In genomic region chr12:131060011-131060703, GRCh38 we compare ENCODE assay signal across 14 cellular contexts.
"Had no signal": no experiment of that assay in that cellular context is flagged by ENCODE, and none has a peak within 500 bp of the region (broad histone marks: within the 10 kb centered on the region; RNA-seq: fewer than 3 reads in every experiment).

No MANE protein-coding gene starts in this region.

- H3K4me1 ChIP-seq: prostate gland, vagina had no signal

- H3K4me3 ChIP-seq: prostate gland, smooth muscle cell, vagina had no signal

- ATAC-seq: effector memory CD8-positive, alpha-beta T cell; left colon had no signal

- DNase-seq: activated CD4-positive, alpha-beta T cell treated with anti-CD3 and anti-CD28 coated beads for 48 hours; activated CD4-positive, CD25-positive, alpha-beta regulatory T cell; dermis blood vessel endothelial cell; effector memory CD8-positive, alpha-beta T cell; foreskin fibroblast; stimulated activated CD4-positive, alpha-beta T cell treated with anti-CD3 and anti-CD28 coated beads, Interleukin-4, amount 100 ng/mL, for 1 hour; T1000 had no signal

- H3K27ac ChIP-seq: prostate gland, vagina had no signal

- H3K9me3 ChIP-seq: prostate gland, vagina had no signal

- H3K9me3 Mint-ChIP-seq: activated CD8-positive, alpha-beta T cell treated with anti-CD3 and anti-CD28 coated beads for 36 hours; effector memory CD8-positive, alpha-beta T cell; stimulated activated effector memory CD8-positive, alpha-beta T cell treated with anti-CD3 and anti-CD28 coated beads, Interleukin-12 subunit alpha, Interleukin-12 subunit beta, amount 100 ng/mL, for 72 hours had no signal

- H3K36me3 Mint-ChIP-seq: activated naive CD8-positive, alpha-beta T cell; stimulated activated effector memory CD8-positive, alpha-beta T cell treated with anti-CD3 and anti-CD28 coated beads, Interleukin-12 subunit alpha, Interleukin-12 subunit beta, amount 100 ng/mL, for 72 hours had no signal

- H3K27me3 ChIP-seq: vagina had no signal

- H3K27ac Mint-ChIP-seq: activated CD8-positive, alpha-beta T cell treated with anti-CD3 and anti-CD28 coated beads for 36 hours; activated naive CD8-positive, alpha-beta T cell; effector memory CD8-positive, alpha-beta T cell; stimulated activated effector memory CD8-positive, alpha-beta T cell treated with anti-CD3 and anti-CD28 coated beads, Interleukin-12 subunit alpha, Interleukin-12 subunit beta, amount 100 ng/mL, for 72 hours had no signal

- H3K4me1 Mint-ChIP-seq: stimulated activated effector memory CD8-positive, alpha-beta T cell treated with anti-CD3 and anti-CD28 coated beads, Interleukin-12 subunit alpha, Interleukin-12 subunit beta, amount 100 ng/mL, for 72 hours had no signal

- H3K4me3 Mint-ChIP-seq: activated CD8-positive, alpha-beta T cell treated with anti-CD3 and anti-CD28 coated beads for 36 hours; activated naive CD8-positive, alpha-beta T cell; effector memory CD8-positive, alpha-beta T cell; stimulated activated effector memory CD8-positive, alpha-beta T cell treated with anti-CD3 and anti-CD28 coated beads, Interleukin-12 subunit alpha, Interleukin-12 subunit beta, amount 100 ng/mL, for 72 hours had no signal

- H3K36me3 ChIP-seq: prostate gland, vagina had no signal
